ENCODE assay signal across 16 cellular contexts in the genomic region with DNA sequence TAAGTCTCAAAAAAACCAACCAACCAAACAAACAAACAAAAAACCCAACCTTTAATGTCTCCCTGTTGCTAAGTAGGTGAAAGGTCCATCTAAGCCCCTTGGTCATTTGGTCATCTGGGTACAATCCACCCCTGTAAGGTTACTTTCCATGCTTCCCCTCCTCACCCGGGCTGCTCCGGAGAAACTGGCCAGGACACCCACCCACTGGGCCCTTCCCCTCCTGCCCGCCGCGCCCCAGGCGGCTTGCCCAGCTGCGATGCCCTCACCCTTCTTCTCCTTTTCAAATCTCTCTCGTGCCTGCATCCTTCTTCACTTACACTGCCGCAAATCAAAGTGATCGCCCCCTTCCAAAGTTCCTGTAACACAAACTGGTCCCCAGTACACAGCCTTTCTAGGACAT. TPM values are rescaled to one million over a fixed set of nuclear protein-coding genes. Genes with fewer than 3 reads are reported as not detected.
DNase-seq lines count a peak whose midpoint lies in the region; ATAC-seq and TF ChIP-seq lines count a peak whose summit lies in the region.
"Had no signal": no experiment of that assay in that cellular context is flagged by ENCODE, and none has a peak within 500 bp of the region (broad histone marks: within the 10 kb centered on the region; RNA-seq: fewer than 3 reads in every experiment).

No MANE protein-coding gene starts in this region.

- ATAC-seq in T-cell (replicated peaks in 1 of 4) (no peak), GM21390 (IDR thresholded peaks at IDR 0.05; ENCODE audit: unreplicated experiment) (no peak), left colon (no peak), HG03565 (IDR thresholded peaks at IDR 0.05; ENCODE audit: unreplicated experiment) (no peak)

- H3K9me2 ChIP-seq in hepatocyte (replicated peaks; ENCODE audit: insufficient read depth): no peaks in the 10 kb centered on the region

- H3K9ac ChIP-seq in stomach smooth muscle (ENCODE audit: low read length in 2 of 2): no peak overlapping the region
- H3K9ac ChIP-seq: parathyroid adenoma had no signal

- no peaks in the 10 kb centered on the region for H3K9me3 Mint-ChIP-seq in activated naive CD8-positive, alpha-beta T cell (ENCODE audit: low read depth)
- H3K9me3 Mint-ChIP-seq in activated naive CD8-positive, alpha-beta T cell treated with anti-CD3 and anti-CD28 coated beads for 36 hours: no peaks in the 10 kb centered on the region
- no peaks in the 10 kb centered on the region for H3K9me3 Mint-ChIP-seq in T-cell

- H3K36me3 ChIP-seq in hepatocyte (replicated peaks; ENCODE audit: insufficient read depth, low read depth) (no peaks in the 10 kb centered on the region), stomach smooth muscle (ENCODE audit: control insufficient read depth in 2 of 2, insufficient read depth in 2 of 2, low read length in 2 of 2) (peaks cover under 1 to 2% of the 10 kb centered on the region in 2 donors)
- H3K36me3 ChIP-seq: transverse colon had no signal

- no peaks in the 10 kb centered on the region for H4K20me1 ChIP-seq in hepatocyte (ENCODE audit: insufficient read depth, poor library complexity, severe bottlenecking)

- peaks cover 23% of the 10 kb centered on the region for H3K4me1 Mint-ChIP-seq in activated naive CD8-positive, alpha-beta T cell (ENCODE audit: low read depth)
- peaks cover 18% of the 10 kb centered on the region for H3K4me1 Mint-ChIP-seq in activated naive CD8-positive, alpha-beta T cell treated with anti-CD3 and anti-CD28 coated beads for 36 hours
- peaks cover 23 to 30% (median 30%) of the 10 kb centered on the region in 3 donors for H3K4me1 Mint-ChIP-seq in T-cell

- H3K27me3 ChIP-seq in hepatocyte (no peaks in the 10 kb centered on the region), stomach smooth muscle (ENCODE audit: control insufficient read depth in 1 of 2, insufficient read depth in 2 of 2, low read length in 2 of 2) (no peaks in the 10 kb centered on the region)
- H3K27me3 ChIP-seq: ascending aorta, transverse colon had no signal

- H3K4me1 ChIP-seq in hepatocyte (ENCODE audit: insufficient read depth) (peaks cover 6% of the 10 kb centered on the region), stomach smooth muscle (ENCODE audit: control insufficient read depth, insufficient read depth, low read length) (peaks cover 13% of the 10 kb centered on the region)

- H3K4me3 ChIP-seq in hepatocyte: no peak overlapping the region
- H3K4me3 ChIP-seq in stomach smooth muscle (ENCODE audit: low read length in 2 of 2): no peak overlapping the region

- CTCF ChIA-PET in T-cell (lab: Charles Lee): no interaction called here

- intact Hi-C loops in left colon (cut with DNase I, micrococcal nuclease): no loop called here

- H3K79me2 ChIP-seq in hepatocyte: peaks cover 29% of the 10 kb centered on the region

- H3K27ac Mint-ChIP-seq in activated naive CD8-positive, alpha-beta T cell: no peak overlapping the region
- no peak overlapping the region for H3K27ac Mint-ChIP-seq in activated naive CD8-positive, alpha-beta T cell treated with anti-CD3 and anti-CD28 coated beads for 36 hours
- H3K27ac Mint-ChIP-seq in T-cell: peak overlapping the region in 1 of 2 donors; percentile 25

- peak overlapping the region; percentile 97 for H3K4me2 ChIP-seq in hepatocyte

- peak overlapping the region; percentile 89 for H3K4me3 Mint-ChIP-seq in activated naive CD8-positive, alpha-beta T cell
- H3K4me3 Mint-ChIP-seq in activated naive CD8-positive, alpha-beta T cell treated with anti-CD3 and anti-CD28 coated beads for 36 hours: no peak overlapping the region
- H3K4me3 Mint-ChIP-seq in T-cell: peak overlapping the region; percentile 85 to 89 (median 86)

- DNase-seq in activated naive CD8-positive, alpha-beta T cell treated with anti-CD3 and anti-CD28 coated beads for 36 hours: no peak
- DNase-seq in T-cell: no peak
- no peak for DNase-seq in hepatocyte (ENCODE audit: low spot score)
- no peak for DNase-seq in left colon
- DNase-seq: activated CD8-positive, alpha-beta memory T cell treated with anti-CD3 and anti-CD28 coated beads, Interleukin-2, amount 50 U/mL, for 48 hours; DMS79 treated with DMSO at 0.1 percent for 48 hours; mammary epithelial cell; MM.1S; NCI-H2171; transverse colon had no signal

- no peak overlapping the region for H3K27ac ChIP-seq in hepatocyte
- H3K27ac ChIP-seq in stomach smooth muscle (ENCODE audit: low read length): peak overlapping the region; percentile 24
- H3K27ac ChIP-seq: ascending aorta, parathyroid adenoma had no signal

- no peaks in the 10 kb centered on the region for H3K27me3 Mint-ChIP-seq in activated naive CD8-positive, alpha-beta T cell
- H3K27me3 Mint-ChIP-seq in activated naive CD8-positive, alpha-beta T cell treated with anti-CD3 and anti-CD28 coated beads for 36 hours: no peaks in the 10 kb centered on the region
- no peaks in the 10 kb centered on the region for H3K27me3 Mint-ChIP-seq in T-cell

- POLR2A ChIA-PET in T-cell (lab: Charles Lee): no interaction called here

- no peak overlapping the region for H2AFZ ChIP-seq in hepatocyte
- H2AFZ ChIP-seq: parathyroid adenoma had no signal

- no peak for TF ChIP-seq CTCF in hepatocyte (IDR thresholded peaks at IDR 0.05; ENCODE audit: poor library complexity)

- no peaks in the 10 kb centered on the region for H3K9me3 ChIP-seq in hepatocyte (ENCODE audit: low read depth)
- no peaks in the 10 kb centered on the region for H3K9me3 ChIP-seq in stomach smooth muscle (ENCODE audit: control insufficient read depth in 2 of 2, low read length in 2 of 2)
- H3K9me3 ChIP-seq: ascending aorta, transverse colon had no signal

- H3K36me3 Mint-ChIP-seq in activated naive CD8-positive, alpha-beta T cell: no peaks in the 10 kb centered on the region
- no peaks in the 10 kb centered on the region for H3K36me3 Mint-ChIP-seq in activated naive CD8-positive, alpha-beta T cell treated with anti-CD3 and anti-CD28 coated beads for 36 hours
- peaks cover 3% of the 10 kb centered on the region for H3K36me3 Mint-ChIP-seq in T-cell

- 97% methylated on average over 10 of the region's 10 CpGs for WGBS in hepatocyte (ENCODE audit: low lambda C conversion rate, missing lambda C conversion rate)

RNA-seq across cellular contexts. Expression of a gene that starts 2.0 kb away (rescaled TPM):
- total RNA-seq in activated naive CD8-positive, alpha-beta T cell treated with anti-CD3 and anti-CD28 coated beads for 36 hours: 10 to 100 TPM; 28.3 to 28.5 TPM
- total RNA-seq in T-cell (10 to 100 TPM; 21.8 to 30.6 (median 28.7) TPM), hepatocyte (35.3 and 72.3 TPM in 2 replicates), left colon (10 to 100 TPM; 27.4 to 36.0 TPM)
- polyA plus RNA-seq in hepatocyte: 46.2 and 52.6 TPM in 2 replicates

RNA-seq across cellular contexts. Expression of a gene that starts 40.2 kb away (rescaled TPM):
- 10 to 100 TPM; 49.9 to 50.1 TPM for total RNA-seq in activated naive CD8-positive, alpha-beta T cell treated with anti-CD3 and anti-CD28 coated beads for 36 hours
- total RNA-seq in T-cell (10 to 100 TPM; 26.5 to 38.0 (median 37.3) TPM), hepatocyte (36.7 and 40.9 TPM in 2 replicates), left colon (10 to 100 TPM; 25.7 to 26.9 TPM)
- polyA plus RNA-seq in hepatocyte: 16.5 and 19.1 TPM in 2 replicates
